Comparison of ENCODE assay signal across 9 cellular contexts in genomic region chr11:36362902-36363301, GRCh38.
DNase-seq lines count a peak whose midpoint lies in the region; ATAC-seq, FAIRE-seq and TF ChIP-seq lines count a peak whose summit lies in the region.
"Had no signal": no experiment of that assay in that cellular context is flagged by ENCODE, and none has a peak within 500 bp of the region (broad histone marks: within the 10 kb centered on the region; RNA-seq: fewer than 3 reads in every experiment).

No MANE protein-coding gene starts in this region.

- no peak for TF ChIP-seq CTCF in epithelial cell of proximal tubule (conservative IDR thresholded peaks at IDR 0.05; ENCODE audit: low read depth, low read length)

- ATAC-seq in GM21367 (IDR thresholded peaks at IDR 0.05; ENCODE audit: unreplicated experiment) (no peak), GM21526 (IDR thresholded peaks at IDR 0.05; ENCODE audit: low FRiP score, unreplicated experiment) (no peak)

- peak; percentile 89 for DNase-seq in EL
- peak; percentile 84 for DNase-seq in RCC 7860 (ENCODE audit: low spot score)
- peak; percentile 69 for DNase-seq in epithelial cell of proximal tubule (ENCODE audit: low read depth)
- DNase-seq in renal cortical epithelial cell (ENCODE audit: low read depth): peak; percentile 93
- DNase-seq in NCI-H526 treated with DMSO at 0.1 percent for 48 hours (lab: John Stamatoyannopoulos, UW): no peak
- no peak for DNase-seq in G401 (ENCODE audit: low spot score)
- DNase-seq: NCI-H1048 had no signal

- no peak for FAIRE-seq in RCC 7860 (lab: Jason Lieb, UNC)

- in situ Hi-C loops in G401 (cut with HindIII; ENCODE audit: low sequenced_read_pairs): no loop called here

- H3K4me3 ChIP-seq in epithelial cell of proximal tubule (ENCODE audit: low read depth, low read length): no peak overlapping the region

Comparison
In these comparisons a context has a peak if more than half of its experiments do, and no peak if none do; other contexts are left out.
1. DNase-seq: peak in EL (single experiment), RCC 7860 (single experiment), epithelial cell of proximal tubule (single experiment) and renal cortical epithelial cell (single experiment); none in NCI-H526 treated with DMSO at 0.1 percent for 48 hours (single experiment) and G401 (single experiment).